ENCODE assay signal across 8 cellular contexts in the genomic region with DNA sequence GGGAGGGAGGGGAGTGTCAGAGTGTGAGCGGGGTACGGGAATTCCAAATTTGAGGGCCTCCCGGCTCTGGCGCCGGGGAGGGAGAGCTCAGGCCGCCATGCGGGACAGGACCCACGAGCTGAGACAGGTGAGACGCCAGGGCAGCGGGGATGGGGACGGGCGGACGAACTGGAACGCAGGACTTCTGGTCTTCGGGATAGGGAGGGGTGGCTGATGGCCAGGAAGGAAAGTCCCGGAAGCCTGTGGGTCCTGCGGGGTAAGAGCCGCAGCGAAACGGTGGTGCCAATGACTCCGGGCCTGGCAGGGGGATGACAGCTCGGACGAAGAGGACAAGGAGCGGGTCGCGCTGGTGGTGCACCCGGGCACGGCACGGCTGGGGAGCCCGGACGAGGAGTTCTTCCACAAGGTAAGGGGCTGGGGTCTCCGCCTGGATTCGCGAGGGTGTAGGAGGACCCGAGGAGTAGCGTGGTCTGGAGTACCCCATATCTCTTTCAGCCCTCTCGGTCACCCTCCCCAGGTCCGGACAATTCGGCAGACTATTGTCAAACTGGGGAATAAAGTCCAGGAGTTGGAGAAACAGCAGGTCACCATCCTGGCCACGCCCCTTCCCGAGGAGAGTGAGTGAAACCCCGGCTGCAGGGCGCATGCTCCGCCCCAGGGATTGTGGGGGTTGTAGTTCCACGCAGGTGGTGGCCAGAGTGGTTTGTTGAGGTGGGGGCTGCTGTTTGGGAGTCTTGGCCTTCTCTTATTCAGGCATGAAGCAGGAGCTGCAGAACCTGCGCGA. TPM values are rescaled to one million over a fixed set of nuclear protein-coding genes. Genes with fewer than 3 reads are reported as not detected.
DNase-seq lines count a peak whose midpoint lies in the region; ATAC-seq and TF ChIP-seq lines count a peak whose summit lies in the region.

No MANE protein-coding gene starts in this region.

- H3K4me3 ChIP-seq in GM08714 (ENCODE audit: low read length) (peak overlapping the region; percentile 73), upper lobe of left lung (peak overlapping the region; percentile 64 to 99 (median 93))

- H3K27ac ChIP-seq in adipose tissue (ENCODE audit: low read depth, low read length) (peak overlapping the region; percentile 11), upper lobe of left lung (peak overlapping the region; percentile 93 to 99 (median 96))

- DNase-seq in NCI-H1105 treated with DMSO at 0.1 percent for 48 hours (lab: John Stamatoyannopoulos, UW), result peak; percentile 61
- DNase-seq in T follicular helper cell (ENCODE audit: low read depth), result peak; percentile 84
- DNase-seq in left cardiac atrium, result peak; percentile 94
- DNase-seq in posterior vena cava (ENCODE audit: low spot score), result peak; percentile 97
- peak; percentile 92 to 94 for DNase-seq in upper lobe of left lung

- 0 to 1% (median 0%) methylated on average over 47 of the region's 47 CpGs for WGBS in adipose tissue, 3 donors
- 1 to 2% methylated on average over 8 to 47 of the region's 47 CpGs for WGBS in upper lobe of left lung, 2 donors

- H3K27me3 ChIP-seq in upper lobe of left lung, result no peaks in the 10 kb centered on the region

- TF ChIP-seq POLR2A in upper lobe of left lung (IDR thresholded peaks at IDR 0.05), result peak in 3 of 4 donors; percentile 7 to 71 (median 48)

- H3K4me1 ChIP-seq in upper lobe of left lung, result peaks cover 9 to 33% (median 21%) of the 10 kb centered on the region in 4 donors

- H3K9me3 ChIP-seq in upper lobe of left lung, result no peaks in the 10 kb centered on the region

- H3K36me3 ChIP-seq in upper lobe of left lung, result peaks cover 0 to 44% (median 20%) of the 10 kb centered on the region in 4 donors

- no peak for TF ChIP-seq EP300 in upper lobe of left lung (IDR thresholded peaks at IDR 0.05)

- intact Hi-C loops in left cardiac atrium (cut with DNase I), result loop anchor here in 1 of 2 donors (2.0 to 5.0 kb wide), 2 partner anchors 37 to 41 kb away; a partner anchor contains a TSS
- intact Hi-C loops in posterior vena cava (cut with DNase I), result loop anchor here in 1 of 2 donors (5.0 kb wide), 1 partner anchor 37 kb away; no protein-coding TSS in a partner anchor

- ATAC-seq in HG02571 (IDR thresholded peaks at IDR 0.05; ENCODE audit: unreplicated experiment) (peak; percentile 40), left cardiac atrium (peak; percentile 82 to 88), upper lobe of left lung (ENCODE audit: low FRiP score in 2 of 2) (peak; percentile 88 to 89)

- TF ChIP-seq CTCF in upper lobe of left lung (IDR thresholded peaks at IDR 0.05), result peak in 1 of 6 experiments; percentile 11

RNA-seq across cellular contexts. Expression of a gene that starts 0.5 kb away (rescaled TPM):
- polyA plus RNA-seq in adipose tissue, result 10 to 100 TPM; 31.8 to 83.0 (median 66.8) TPM
- total RNA-seq in left cardiac atrium, result 10 to 100 TPM; 45.8 to 53.4 TPM
- total RNA-seq in posterior vena cava, result 10 to 100 TPM; 54.4 to 75.4 TPM
- 100 to 1,000 TPM in 3 of 6 donors, 10 to 100 TPM in 3; 44.8 to 168 (median 96.3) TPM for total RNA-seq in upper lobe of left lung

RNA-seq across cellular contexts. Expression of a gene that starts 23.5 kb away (rescaled TPM):
- polyA plus RNA-seq in adipose tissue, result under 1 TPM; 0.11 to 0.98 (median 0.18) TPM
- total RNA-seq in left cardiac atrium (1 to 10 TPM; 1.1 to 1.2 TPM), posterior vena cava (1 to 10 TPM in 1 of 2 donors, under 1 TPM in 1; 0.95 to 1.1 TPM), upper lobe of left lung (1 to 10 TPM in 2 of 6 donors, under 1 TPM in 4; 0.30 to 2.1 (median 0.51) TPM)

RNA-seq across cellular contexts. Expression of a gene that starts 40.1 kb away (rescaled TPM):
- polyA plus RNA-seq in adipose tissue, result 1 to 10 TPM; 3.3 to 7.1 (median 6.3) TPM
- 1 to 10 TPM; 5.5 to 6.6 TPM for total RNA-seq in left cardiac atrium
- total RNA-seq in posterior vena cava, result 10 to 100 TPM; 12.1 to 14.6 TPM
- total RNA-seq in upper lobe of left lung, result 10 to 100 TPM in 4 of 6 donors, 1 to 10 TPM in 2; 8.4 to 21.0 (median 11.4) TPM

RNA-seq across cellular contexts. Expression of a gene that starts 40.3 kb away (rescaled TPM):
- polyA plus RNA-seq in adipose tissue, result 1 to 10 TPM; 4.8 to 5.2 (median 5.2) TPM
- 1 to 10 TPM; 7.6 to 8.2 TPM for total RNA-seq in left cardiac atrium
- 10 to 100 TPM; 10.1 to 11.7 TPM for total RNA-seq in posterior vena cava
- 10 to 100 TPM; 16.7 to 40.9 (median 23.2) TPM for total RNA-seq in upper lobe of left lung

RNA-seq across cellular contexts. Expression of a gene that starts 48.9 kb away (rescaled TPM):
- 10 to 100 TPM; 23.3 to 31.2 (median 26.8) TPM for polyA plus RNA-seq in adipose tissue
- total RNA-seq in left cardiac atrium, result 1 to 10 TPM; 9.8 to 10.0 TPM
- total RNA-seq in posterior vena cava, result 10 to 100 TPM; 38.5 to 39.2 TPM
- 10 to 100 TPM; 10.5 to 38.8 (median 21.3) TPM for total RNA-seq in upper lobe of left lung

Comparison
In these comparisons a context has a peak if more than half of its experiments do, and no peak if none do; other contexts are left out.
1. Peak in every context shown above with its lines: DNase-seq, ATAC-seq, H3K4me3 ChIP-seq and H3K27ac ChIP-seq.